1 cellular context compared by ENCODE assay signal in genomic region chr2:206241767-206242166, GRCh38.
TF ChIP-seq lines count a peak whose summit lies in the region.

No MANE protein-coding gene starts in this region.

TF ChIP-seq in HepG2, 621 proteins besides CTCF, POLR2A, EP300 and RAD21:
- no peak for TF ChIP-seq ZNF512 (CRISPR knock-in tag; IDR thresholded peaks at IDR 0.05)
- no peak for TF ChIP-seq SKIL (CRISPR knock-in tag; IDR thresholded peaks at IDR 0.05; ENCODE audit: borderline replicate concordance)
- TF ChIP-seq ZSCAN30 (CRISPR knock-in tag; IDR thresholded peaks at IDR 0.05) = no peak
- no peak for TF ChIP-seq RBM22 (optimal IDR thresholded peaks at IDR 0.05; ENCODE audit: low read length)
- TF ChIP-seq ZMAT3 (CRISPR knock-in tag; conservative IDR thresholded peaks at IDR 0.05) = no peak
- TF ChIP-seq, protein P1, sequence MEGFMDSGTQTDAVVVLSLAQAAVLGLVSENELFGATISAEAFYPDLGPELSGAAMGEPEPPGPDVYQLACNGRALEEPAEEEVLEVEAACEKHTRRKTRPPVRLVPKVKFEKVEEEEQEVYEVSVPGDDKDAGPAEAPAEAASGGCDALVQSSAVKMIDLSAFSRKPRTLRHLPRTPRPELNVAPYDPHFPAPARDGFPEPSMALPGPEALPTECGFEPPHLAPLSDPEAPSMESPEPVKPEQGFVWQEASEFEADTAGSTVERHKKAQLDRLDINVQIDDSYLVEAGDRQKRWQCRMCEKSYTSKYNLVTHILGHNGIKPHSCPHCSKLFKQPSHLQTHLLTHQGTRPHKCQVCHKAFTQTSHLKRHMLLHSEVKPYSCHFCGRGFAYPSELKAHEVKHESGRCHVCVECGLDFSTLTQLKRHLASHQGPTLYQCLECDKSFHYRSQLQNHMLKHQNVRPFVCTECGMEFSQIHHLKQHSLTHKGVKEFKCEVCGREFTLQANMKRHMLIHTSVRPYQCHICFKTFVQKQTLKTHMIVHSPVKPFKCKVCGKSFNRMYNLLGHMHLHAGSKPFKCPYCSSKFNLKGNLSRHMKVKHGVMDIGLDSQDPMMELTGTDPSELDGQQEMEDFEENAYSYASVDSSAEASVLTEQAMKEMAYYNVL (CRISPR knock-in tag; IDR thresholded peaks at IDR 0.05; ENCODE audit: borderline replicate concordance) = no peak
- TF ChIP-seq MAFF (IDR thresholded peaks at IDR 0.05; ENCODE audit: low read depth, low read length) = peak; percentile 29; the same call in 1 of the 2 replicates
- TF ChIP-seq ARNT (IDR thresholded peaks at IDR 0.05) = no peak
- no peak for TF ChIP-seq ZKSCAN1 (IDR thresholded peaks at IDR 0.05; ENCODE audit: low read length)
- TF ChIP-seq MAFK (conservative IDR thresholded peaks at IDR 0.05 in 1 of 2, IDR thresholded peaks at IDR 0.05 in 1 of 2; ENCODE audit: low read length in 2 of 2) = peak in 1 of 2 experiments; percentile 34; a peak in 1 of 4 replicates
